Comparison of ENCODE assay signal across 8 cellular contexts in the genomic region with DNA sequence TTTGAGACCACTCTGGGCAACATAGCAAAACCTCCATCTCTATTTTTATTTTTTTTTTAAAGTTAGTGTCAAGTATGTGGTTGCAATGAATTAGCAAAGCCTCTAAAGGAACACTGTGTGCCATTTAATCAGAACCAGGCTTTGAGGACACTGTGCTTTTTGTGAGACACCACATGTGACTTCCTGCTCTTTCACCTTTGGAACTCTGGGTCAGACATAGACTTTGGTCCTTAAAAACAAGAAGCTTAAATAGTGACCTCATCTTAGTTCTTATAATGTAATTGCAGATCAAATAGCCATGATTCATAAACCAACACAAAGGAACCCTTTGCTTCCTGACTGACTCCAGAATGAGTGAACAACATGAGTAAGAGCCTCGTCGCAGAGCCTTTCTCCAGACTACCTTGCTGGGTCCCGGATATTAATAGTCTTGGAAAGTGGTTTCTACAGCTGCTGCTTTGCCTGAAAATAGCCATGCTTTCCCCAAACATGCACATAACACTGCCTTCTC.
DNase-seq lines count a peak whose midpoint lies in the region; ATAC-seq and TF ChIP-seq lines count a peak whose summit lies in the region.
"Not testable (repeated sequence)": the region's sequence is repeated elsewhere in the genome, so short reads cannot be mapped to it uniquely, and the experiment has no call there.

No MANE protein-coding gene starts in this region.

- peak overlapping the region; percentile 78 for H3K9ac ChIP-seq in HCT116 (ENCODE audit: low read length)
- H3K9ac ChIP-seq in endodermal cell (ENCODE audit: extremely low read depth, low read length, poor library complexity, severe bottlenecking): not testable (repeated sequence)

- H3K4me3 Mint-ChIP-seq in endodermal cell, nephron: not testable (repeated sequence)

- H3K9me2 ChIP-seq in HCT116 (ENCODE audit: insufficient read depth): not testable (repeated sequence)

- not testable (repeated sequence) for BruUV-seq in HCT116 (replicated peaks; lab: Mats Ljungman, UMichigan); Panc1 (replicated peaks; lab: Mats Ljungman, UMichigan)

- in situ Hi-C loops in Panc1 (cut with HindIII; ENCODE audit: low pct_unique_long_range_greater_than_20kb, low sequenced_read_pairs): not testable (repeated sequence)

- not testable (repeated sequence) for TF ChIP-seq POLR2A in HCT116 (IDR thresholded peaks at IDR 0.05; ENCODE audit: borderline replicate concordance, extremely low read depth, insufficient read depth, insufficient read length); adrenal gland (IDR thresholded peaks at IDR 0.05); stomach (IDR thresholded peaks at IDR 0.05)

- 49 to 73% (median 62%) methylated on average over 3 of the region's 3 CpGs for WGBS in adrenal gland, 4 donors
- 79 to 84% methylated on average over 3 of the region's 3 CpGs for WGBS in endodermal cell (ENCODE audit: insufficient coverage in 1 of 2, insufficient read length in 1 of 2), 2 experiments
- whole genome bisulfite sequencing in stomach, 5 donors: 43 to 56% (median 50%) methylated on average over 3 of the region's 3 CpGs

- not testable (repeated sequence) for H3K27me3 ChIP-seq in HCT116 (ENCODE audit: insufficient read depth, low read length); Panc1 (ENCODE audit: control insufficient read depth, insufficient read depth, low read length); adrenal gland; endodermal cell (ENCODE audit: control insufficient read depth, insufficient read depth, low read length, poor library complexity, severe bottlenecking); left ventricle myocardium inferior (ENCODE audit: low read depth); stomach

- H3K4me1 ChIP-seq in HCT116 (ENCODE audit: control insufficient read depth in 1 of 2, insufficient read depth in 2 of 2, low read length in 2 of 2): peaks cover 50 to 97% of the 10 kb centered on the region in 2 experiments
- peaks cover 14% of the 10 kb centered on the region for H3K4me1 ChIP-seq in Panc1 (ENCODE audit: control insufficient read depth, insufficient read depth, low read length)
- H3K4me1 ChIP-seq in adrenal gland (replicated peaks in 1 of 2); endodermal cell (ENCODE audit: control insufficient read depth, insufficient read depth, low read length); stomach: not testable (repeated sequence)
- H3K4me1 ChIP-seq in left ventricle myocardium inferior: peaks cover 28% of the 10 kb centered on the region

- H3K27ac ChIP-seq in HCT116 (ENCODE audit: low read depth, low read length) (peak overlapping the region; percentile 91), Panc1 (ENCODE audit: low read length) (peak overlapping the region; percentile 64), adrenal gland (peak overlapping the region in 3 of 5 donors; percentile 15 to 67 (median 56)), endodermal cell (ENCODE audit: low read depth, low read length) (peak overlapping the region; percentile 44), left ventricle myocardium inferior (replicated peaks) (peak overlapping the region; percentile 74), stomach (peak overlapping the region in 4 of 5 donors; percentile 49 to 73 (median 58))

- POLR2A ChIA-PET in HCT116 (lab: Charles Lee): interaction anchor here (0.7 to 7.4 kb wide), 7 partner anchors 13 to 290 kb away, joined by 3 to 75 read pairs (median 4); no protein-coding TSS in a partner anchor
- POLR2A ChIA-PET in Panc1 (lab: Charles Lee): not testable (repeated sequence)

- not testable (repeated sequence) for TF ChIP-seq EP300 in stomach (IDR thresholded peaks at IDR 0.05)

- H4K20me1 ChIP-seq in HCT116 (ENCODE audit: insufficient read depth): not testable (repeated sequence)

- not testable (repeated sequence) for TF ChIP-seq CTCF in AG09319 (IDR thresholded peaks at IDR 0.05; ENCODE audit: low read depth, low read length); HCT116 (IDR thresholded peaks at IDR 0.05 in 2 of 3, conservative IDR thresholded peaks at IDR 0.05 in 1 of 3; ENCODE audit: borderline replicate concordance in 1 of 3, insufficient read depth in 1 of 3, low read depth in 2 of 3, low read length in 2 of 3); Panc1 (IDR thresholded peaks at IDR 0.05); adrenal gland (IDR thresholded peaks at IDR 0.05); endodermal cell (conservative IDR thresholded peaks at IDR 0.05); left ventricle myocardium inferior (IDR thresholded peaks at IDR 0.05; ENCODE audit: borderline replicate concordance); nephron (IDR thresholded peaks at IDR 0.05; ENCODE audit: unreplicated experiment in 3 of 3); stomach (IDR thresholded peaks at IDR 0.05)

- TF ChIP-seq RAD21 in HCT116 (IDR thresholded peaks at IDR 0.05; ENCODE audit: low read depth): not testable (repeated sequence)

- H3K79me2 ChIP-seq in HCT116 (ENCODE audit: insufficient read depth, low read length): peaks cover 45% of the 10 kb centered on the region

- not testable (repeated sequence) for H2AFZ ChIP-seq in HCT116 (ENCODE audit: low read depth, low read length, poor library complexity, severe bottlenecking)

- H3K27me3 Mint-ChIP-seq in endodermal cell (ENCODE audit: insufficient read depth); nephron (ENCODE audit: low read depth): not testable (repeated sequence)

- intact Hi-C loops in HCT116 (cut with micrococcal nuclease); Panc1 (cut with micrococcal nuclease; ENCODE audit: unreplicated experiment); adrenal gland (cut with DNase I); left ventricle myocardium inferior (cut with micrococcal nuclease); stomach (cut with DNase I; ENCODE audit: low total_unique reads): not testable (repeated sequence)

- not testable (repeated sequence) for H3K27ac Mint-ChIP-seq in endodermal cell
- peak overlapping the region; percentile 53 to 84 (median 83) for H3K27ac Mint-ChIP-seq in nephron

- H3K9me3 Mint-ChIP-seq in endodermal cell, nephron: not testable (repeated sequence)

- RAD21 ChIA-PET in HCT116 (lab: Charles Lee; ENCODE audit: low non-redundant PET in 1 of 2, low total read pairs in 2 of 2, uncharacterized antibody in 2 of 2, unreplicated experiment in 2 of 2): interaction anchor here in 1 of 2 experiments (1.0 kb wide), 1 partner anchor 288 kb away, joined by 4 read pairs; no protein-coding TSS in a partner anchor

- DNase-seq in AG09319 (ENCODE audit: extremely low read depth, low read depth) (peak; percentile 53), HCT116 (ENCODE audit: low read depth, low spot score) (peak; percentile 96), Panc1 (ENCODE audit: low read depth, low spot score) (peak; percentile 81), adrenal gland (peak in 2 of 7 donors; percentile 13 to 56)
- not testable (repeated sequence) for DNase-seq in endodermal cell, left ventricle myocardium inferior, stomach

- H3K4me3 ChIP-seq in HCT116 (replicated peaks in 1 of 2; ENCODE audit: low read depth in 1 of 2, low read length in 2 of 2); Panc1 (ENCODE audit: low read depth in 2 of 2, low read length in 2 of 2); adrenal gland; endodermal cell (ENCODE audit: low read length); left ventricle myocardium inferior; stomach: not testable (repeated sequence)

- peak overlapping the region; percentile 51 for H3K4me2 ChIP-seq in HCT116 (ENCODE audit: low read length)

- H3K4me1 Mint-ChIP-seq in endodermal cell: not testable (repeated sequence)
- H3K4me1 Mint-ChIP-seq in nephron: peaks cover 58% of the 10 kb centered on the region

- H3K36me3 ChIP-seq in HCT116 (ENCODE audit: control insufficient read depth in 1 of 2, insufficient read depth in 2 of 2, low read length in 2 of 2): peaks cover 0 to 30% of the 10 kb centered on the region in 2 experiments; a peak in 1 of 4 replicates
- not testable (repeated sequence) for H3K36me3 ChIP-seq in Panc1 (ENCODE audit: control insufficient read depth, insufficient read depth, low read length); adrenal gland (replicated peaks in 1 of 2); left ventricle myocardium inferior; stomach
- peaks cover 70% of the 10 kb centered on the region for H3K36me3 ChIP-seq in endodermal cell (ENCODE audit: control insufficient read depth, insufficient read depth, low read length)

- not testable (repeated sequence) for ATAC-seq in HCT116, Panc1

- H3K9me3 ChIP-seq in HCT116 (ENCODE audit: control insufficient read depth in 1 of 2, insufficient read depth in 1 of 2, low read depth in 1 of 2, low read length in 2 of 2); Panc1 (ENCODE audit: control insufficient read depth, insufficient read depth, low read depth, low read length); adrenal gland (replicated peaks in 1 of 3); endodermal cell (ENCODE audit: control insufficient read depth, low read length); left ventricle myocardium inferior (replicated peaks); stomach: not testable (repeated sequence)

- CTCF ChIA-PET in HCT116 (lab: Charles Lee): not testable (repeated sequence)
- CTCF ChIA-PET in Panc1 (lab: Charles Lee): interaction anchor here (1.0 kb wide), 1 partner anchor 22 kb away, joined by 3 read pairs; no protein-coding TSS in a partner anchor

- peaks cover 68% of the 10 kb centered on the region for H3K36me3 Mint-ChIP-seq in endodermal cell (ENCODE audit: low read depth)
- peaks cover 50% of the 10 kb centered on the region for H3K36me3 Mint-ChIP-seq in nephron (ENCODE audit: low read depth)

TF ChIP-seq in HCT116, 20 proteins besides CTCF, POLR2A, EP300 and RAD21:
- TF ChIP-seq TCF7L2 (IDR thresholded peaks at IDR 0.05; ENCODE audit: borderline replicate concordance, extremely low read depth, insufficient read depth, insufficient read length): peak; percentile 88
- TF ChIP-seq POLR2AphosphoS5 (IDR thresholded peaks at IDR 0.05; ENCODE audit: low read depth, low read length): peak; percentile 75
- peak; percentile 40 for TF ChIP-seq YY1 (IDR thresholded peaks at IDR 0.05; ENCODE audit: extremely low read depth, insufficient replicate concordance, low read depth, low read length)
TF ChIP-seq in HCT116: peak in this region for 3; not testable (repeated sequence) for 17.
